7 cellular contexts compared by ENCODE assay signal in genomic region chr6:33014841-33015634, GRCh38. TPM values are rescaled to one million over a fixed set of nuclear protein-coding genes. Genes with fewer than 3 reads are reported as not detected.
DNase-seq lines count a peak whose midpoint lies in the region; ATAC-seq, FAIRE-seq and TF ChIP-seq lines count a peak whose summit lies in the region.

No MANE protein-coding gene starts in this region.

- POLR2A ChIA-PET in PC-3 (lab: Charles Lee; ENCODE audit: unreplicated experiment), result interaction anchor here (0.6 kb wide), 1 partner anchor 1922 kb away, joined by 3 read pairs; no protein-coding TSS in a partner anchor

- DNase-seq in LoVo (ENCODE audit: low spot score), result peak; percentile 76
- DNase-seq in PC-3, result peak; percentile 83
- DNase-seq in amniotic stem cell (lab: John Stamatoyannopoulos, UW), result peak; percentile 65
- no peak for DNase-seq in left ventricle myocardium superior
- peak; percentile 83 for DNase-seq in retina

- no peaks in the 10 kb centered on the region for H3K9me3 ChIP-seq in PC-3 (ENCODE audit: low read length)

- H3K36me3 ChIP-seq in PC-3 (ENCODE audit: low read depth, low read length), result no peaks in the 10 kb centered on the region

- H3K9me2 ChIP-seq in PC-3 (replicated peaks; ENCODE audit: low read length), result no peaks in the 10 kb centered on the region

- H4K20me1 ChIP-seq in PC-3 (ENCODE audit: low read length), result no peaks in the 10 kb centered on the region

- H3F3A ChIP-seq in PC-3 (ENCODE audit: low read length, unreplicated experiment), result no peaks in the 10 kb centered on the region

- no peak overlapping the region for H2AFZ ChIP-seq in PC-3 (ENCODE audit: low read length)

- H3K9ac ChIP-seq in PC-3 (ENCODE audit: low read length), result no peak overlapping the region

- TF ChIP-seq CTCF in PC-3 (conservative IDR thresholded peaks at IDR 0.05; ENCODE audit: low read depth, low read length), result peak; percentile 82

- CTCF ChIA-PET in PC-3 (lab: Charles Lee), result interaction anchor here (0.7 kb wide), 1 partner anchor 395 kb away, joined by 3 read pairs; no protein-coding TSS in a partner anchor

- peak; percentile 74 for ATAC-seq in PC-3
- peak; percentile 72 for ATAC-seq in left ventricle myocardium superior
- no peak for ATAC-seq in HG03135 (IDR thresholded peaks at IDR 0.05; ENCODE audit: unreplicated experiment)

- H3K79me2 ChIP-seq in PC-3 (ENCODE audit: low read length), result no peaks in the 10 kb centered on the region

- peak; percentile 97 for FAIRE-seq in G401.6 (lab: Jason Lieb, UNC)

- H3K4me3 ChIP-seq in PC-3 (ENCODE audit: low read length), result no peak overlapping the region

- H3K27me3 ChIP-seq in PC-3 (ENCODE audit: low read length), result peaks cover 83% of the 10 kb centered on the region

- intact Hi-C loops in PC-3 (cut with micrococcal nuclease) (loop anchor here (1.0 to 2.0 kb wide), 3 partner anchors 78 to 233 kb away; no protein-coding TSS in a partner anchor), left ventricle myocardium superior (cut with micrococcal nuclease) (loop anchor here (5.0 to 10.0 kb wide), 2 partner anchors 67 to 230 kb away; no protein-coding TSS in a partner anchor)

- H3K4me1 ChIP-seq in PC-3 (ENCODE audit: insufficient read depth, low read length), result no peaks in the 10 kb centered on the region

- BruUV-seq in PC-3 (replicated peaks; lab: Mats Ljungman, UMichigan), result no TSS peak

- H3K27ac ChIP-seq in PC-3 (ENCODE audit: low read length), result no peak overlapping the region

- no peak overlapping the region for H3K4me2 ChIP-seq in PC-3 (ENCODE audit: low read length)

RNA-seq across cellular contexts. Expression of gene HLA-DOA, which starts 5.6 kb away (rescaled TPM):
- total RNA-seq in PC-3 (2014; rRNA removed) (not detected in 2 replicates), left ventricle myocardium superior (1.8 TPM)

RNA-seq across cellular contexts. Expression of gene BRD2, which starts 46.6 kb away (rescaled TPM):
- 171 and 192 TPM in 2 replicates for total RNA-seq in PC-3 (2014; rRNA removed)
- total RNA-seq in left ventricle myocardium superior, result 73.8 TPM

RNA-seq across cellular contexts. Expression of gene HLA-DPA1, which starts 58.4 kb away (rescaled TPM):
- total RNA-seq in PC-3 (2014; rRNA removed), result not detected in 2 replicates
- total RNA-seq in left ventricle myocardium superior, result 37.7 TPM

Comparison
In these comparisons a context has a peak if more than half of its experiments do, and no peak if none do; other contexts are left out.
1. RNA of gene HLA-DPA1, which starts 58.4 kb away (total RNA-seq): 37.7 TPM in left ventricle myocardium superior (single experiment); not detected in PC-3; every median in the first group is over 10 times any median in the second.